Comparison of ENCODE assay signal across 21 cellular contexts in genomic region chr6:40074292-40075050, GRCh38.
DNase-seq lines count a peak whose midpoint lies in the region; ATAC-seq and TF ChIP-seq lines count a peak whose summit lies in the region.
"Had no signal": no experiment of that assay in that cellular context is flagged by ENCODE, and none has a peak within 500 bp of the region (broad histone marks: within the 10 kb centered on the region; RNA-seq: fewer than 3 reads in every experiment).

No MANE protein-coding gene starts in this region.

- no peaks in the 10 kb centered on the region for H3K36me3 Mint-ChIP-seq in mesothelial cell of epicardium
- peaks cover 0 to 4% (median 0%) of the 10 kb centered on the region in 5 donors for H3K36me3 Mint-ChIP-seq in naive thymus-derived CD4-positive, alpha-beta T cell
- H3K36me3 Mint-ChIP-seq: CD14-positive monocyte had no signal

- no peaks in the 10 kb centered on the region for H3K27me3 ChIP-seq in esophagus (ENCODE audit: control insufficient read depth in 1 of 2, insufficient read depth in 2 of 2, low read length in 2 of 2)
- H3K27me3 ChIP-seq in suprapubic skin: peaks cover 3% of the 10 kb centered on the region
- peaks cover 0 to 2% of the 10 kb centered on the region in 2 donors for H3K27me3 ChIP-seq in naive thymus-derived CD4-positive, alpha-beta T cell (ENCODE audit: control insufficient read depth in 2 of 2, insufficient read depth in 2 of 2, low read length in 2 of 2)

- peaks cover 10% of the 10 kb centered on the region for H3K4me1 Mint-ChIP-seq in mesothelial cell of epicardium
- H3K4me1 Mint-ChIP-seq in naive thymus-derived CD4-positive, alpha-beta T cell: no peaks in the 10 kb centered on the region
- H3K4me1 Mint-ChIP-seq: CD14-positive monocyte had no signal

- H3K9me3 Mint-ChIP-seq in mesothelial cell of epicardium: no peaks in the 10 kb centered on the region
- H3K9me3 Mint-ChIP-seq in naive thymus-derived CD4-positive, alpha-beta T cell: peaks cover 0 to 5% (median 0%) of the 10 kb centered on the region in 11 donors

- CTCF ChIA-PET in RWPE1 (lab: Yijun Ruan, JAX): interaction anchor here (0.6 kb wide), 1 partner anchor 961 kb away, joined by 3 read pairs; no protein-coding TSS in a partner anchor
- CTCF ChIA-PET in naive thymus-derived CD4-positive, alpha-beta T cell (lab: Charles Lee): no interaction called here

- no peak overlapping the region for H3K27ac ChIP-seq in RWPE1
- peak overlapping the region; percentile 26 to 78 for H3K27ac ChIP-seq in esophagus (ENCODE audit: low read depth in 2 of 2, low read length in 1 of 2)
- H3K27ac ChIP-seq in suprapubic skin: peak overlapping the region; percentile 53
- H3K27ac ChIP-seq in caudate nucleus (ENCODE audit: low read depth, low read length): no peak overlapping the region
- H3K27ac ChIP-seq in naive thymus-derived CD4-positive, alpha-beta T cell (ENCODE audit: low read depth, low read length): no peak overlapping the region
- H3K27ac ChIP-seq: KMS-11, SK-N-MC had no signal

- intact Hi-C loops in cardiac septum (cut with DNase I): no loop called here
- intact Hi-C loops in naive thymus-derived CD4-positive, alpha-beta T cell (cut with micrococcal nuclease): no loop called here

- DNase-seq in RWPE1 (ENCODE audit: low spot score) (peak; percentile 8), mesothelial cell of epicardium (ENCODE audit: low spot score in 2 of 2, unreplicated experiment in 2 of 2) (no peak), suprapubic skin (ENCODE audit: low spot score in 2 of 2) (no peak), cardiac septum (ENCODE audit: low spot score) (no peak), caudate nucleus (lab: John Stamatoyannopoulos, UW) (no peak), Ammon's horn (ENCODE audit: low spot score) (no peak)
- DNase-seq in naive thymus-derived CD4-positive, alpha-beta T cell: no peak
- DNase-seq: AML-193, IMR-90, NCI-H1105, NCI-H146, NCI-H2029 treated with DMSO at 0.1 percent for 48 hours, NCI-H2171, NCI-H345, NCI-H526, OCI-M1, SHP77 had no signal

- no peak for TF ChIP-seq POLR2A in suprapubic skin (IDR thresholded peaks at IDR 0.05)

- TF ChIP-seq CTCF in RWPE1 (conservative IDR thresholded peaks at IDR 0.05; ENCODE audit: low read depth): no peak
- TF ChIP-seq CTCF in mesothelial cell of epicardium (IDR thresholded peaks at IDR 0.05; ENCODE audit: unreplicated experiment): no peak
- TF ChIP-seq CTCF in suprapubic skin (IDR thresholded peaks at IDR 0.05): no peak

- no peak overlapping the region for H3K4me3 Mint-ChIP-seq in mesothelial cell of epicardium
- no peak overlapping the region for H3K4me3 Mint-ChIP-seq in naive thymus-derived CD4-positive, alpha-beta T cell
- H3K4me3 Mint-ChIP-seq: CD14-positive monocyte had no signal

- H3K27ac Mint-ChIP-seq in mesothelial cell of epicardium: peak overlapping the region; percentile 62
- no peak overlapping the region for H3K27ac Mint-ChIP-seq in naive thymus-derived CD4-positive, alpha-beta T cell
- H3K27ac Mint-ChIP-seq: CD14-positive monocyte had no signal

- H3K4me1 ChIP-seq in esophagus (ENCODE audit: control insufficient read depth in 2 of 2, insufficient read depth in 2 of 2, low read length in 1 of 2): peaks cover 6 to 7% of the 10 kb centered on the region in 2 donors
- peaks cover 10% of the 10 kb centered on the region for H3K4me1 ChIP-seq in suprapubic skin
- no peaks in the 10 kb centered on the region for H3K4me1 ChIP-seq in naive thymus-derived CD4-positive, alpha-beta T cell (ENCODE audit: control insufficient read depth in 2 of 2, insufficient read depth in 2 of 2, low read length in 2 of 2)

- no peak for TF ChIP-seq EP300 in suprapubic skin (IDR thresholded peaks at IDR 0.05)

- POLR2A ChIA-PET in RWPE1 (lab: Yijun Ruan, JAX; ENCODE audit: low non-redundant PET): no interaction called here
- POLR2A ChIA-PET in naive thymus-derived CD4-positive, alpha-beta T cell (lab: Charles Lee): no interaction called here

- ATAC-seq in naive thymus-derived CD4-positive, alpha-beta T cell: no peak

- H3K27me3 Mint-ChIP-seq in mesothelial cell of epicardium (ENCODE audit: low read depth): peaks cover 17% of the 10 kb centered on the region
- H3K27me3 Mint-ChIP-seq in naive thymus-derived CD4-positive, alpha-beta T cell: peaks cover 4 to 59% (median 43%) of the 10 kb centered on the region in 5 donors

- H3K36me3 ChIP-seq in esophagus (ENCODE audit: control insufficient read depth in 2 of 2, insufficient read depth in 2 of 2, low read length in 1 of 2): no peaks in the 10 kb centered on the region
- no peaks in the 10 kb centered on the region for H3K36me3 ChIP-seq in suprapubic skin
- H3K36me3 ChIP-seq in naive thymus-derived CD4-positive, alpha-beta T cell (ENCODE audit: control insufficient read depth in 2 of 3, insufficient read depth in 3 of 3, low read length in 3 of 3): no peaks in the 10 kb centered on the region

- H3K4me3 ChIP-seq in esophagus (ENCODE audit: low read depth in 1 of 2, low read length in 2 of 2): no peak overlapping the region
- no peak overlapping the region for H3K4me3 ChIP-seq in suprapubic skin
- H3K4me3 ChIP-seq in naive thymus-derived CD4-positive, alpha-beta T cell (ENCODE audit: low read length): no peak overlapping the region
- H3K4me3 ChIP-seq: SK-N-MC had no signal

- 57 to 61% methylated on average over 8 of the region's 8 CpGs for WGBS in esophagus, 2 donors
- 67% methylated on average over 8 of the region's 8 CpGs for WGBS in suprapubic skin

- H3K9me3 ChIP-seq in esophagus (ENCODE audit: control insufficient read depth in 2 of 2, insufficient read depth in 1 of 2, low read depth in 1 of 2, low read length in 1 of 2) (no peaks in the 10 kb centered on the region), suprapubic skin (no peaks in the 10 kb centered on the region)
- no peaks in the 10 kb centered on the region for H3K9me3 ChIP-seq in naive thymus-derived CD4-positive, alpha-beta T cell (ENCODE audit: control insufficient read depth in 2 of 3, low read length in 3 of 3)

Comparison
In these comparisons a context has a peak if more than half of its experiments do, and no peak if none do; other contexts are left out.
1. H3K27ac ChIP-seq: peak in esophagus (2 of 2) and suprapubic skin (single experiment); none in RWPE1 (single experiment), caudate nucleus (single experiment) and naive thymus-derived CD4-positive, alpha-beta T cell (single experiment).